8 cellular contexts compared by ENCODE assay signal in genomic region chr12:27277846-27278260, GRCh38. TPM values are rescaled to one million over a fixed set of nuclear protein-coding genes. Genes with fewer than 3 reads are reported as not detected.
DNase-seq lines count a peak whose midpoint lies in the region; ATAC-seq and TF ChIP-seq lines count a peak whose summit lies in the region.

No MANE protein-coding gene starts in this region.

- peaks cover 0 to 12% (median 5%) of the 10 kb centered on the region in 3 donors for H3K36me3 Mint-ChIP-seq in naive thymus-derived CD8-positive, alpha-beta T cell

- no peak overlapping the region for H3K27ac Mint-ChIP-seq in naive thymus-derived CD8-positive, alpha-beta T cell

- no peak for TF ChIP-seq CTCF in heart right ventricle (IDR thresholded peaks at IDR 0.05)
- TF ChIP-seq CTCF in testis (IDR thresholded peaks at IDR 0.05), result no peak

- 6 to 10% methylated on average over 1 of the region's 1 CpG for WGBS in heart right ventricle, 2 donors
- 48 to 58% methylated on average over 1 of the region's 1 CpG for WGBS in testis, 2 donors

- TF ChIP-seq POLR2A in testis (IDR thresholded peaks at IDR 0.05), result no peak

- H3K4me3 Mint-ChIP-seq in naive thymus-derived CD8-positive, alpha-beta T cell, result no peak overlapping the region

- H3K36me3 ChIP-seq in SJCRH30, result no peaks in the 10 kb centered on the region
- no peaks in the 10 kb centered on the region for H3K36me3 ChIP-seq in heart right ventricle
- H3K36me3 ChIP-seq in testis (ENCODE audit: low read depth, missing control alignments), result no peaks in the 10 kb centered on the region

- intact Hi-C loops in heart right ventricle (cut with DNase I) (no loop called here), testis (cut with DNase I; ENCODE audit: low total_unique reads) (no loop called here)

- H3K4me3 ChIP-seq in SJCRH30 (no peak overlapping the region), heart right ventricle (peak overlapping the region in 1 of 10 donors; percentile 3), testis (no peak overlapping the region)

- H3K27me3 Mint-ChIP-seq in naive thymus-derived CD8-positive, alpha-beta T cell, result no peaks in the 10 kb centered on the region

- no peak overlapping the region for H3K27ac ChIP-seq in SJCRH30
- H3K27ac ChIP-seq in heart right ventricle, result peak overlapping the region in 8 of 10 donors; percentile 63 to 83 (median 72)
- peak overlapping the region; percentile 14 to 65 for H3K27ac ChIP-seq in testis

- H3K4me1 ChIP-seq in SJCRH30 (no peaks in the 10 kb centered on the region), heart right ventricle (peaks cover 10 to 96% (median 70%) of the 10 kb centered on the region in 9 donors), testis (peaks cover 29% of the 10 kb centered on the region)

- no peaks in the 10 kb centered on the region for H3K9me3 Mint-ChIP-seq in naive thymus-derived CD8-positive, alpha-beta T cell

- ATAC-seq in HG02870 (IDR thresholded peaks at IDR 0.05; ENCODE audit: unreplicated experiment) (peak; percentile 93), heart right ventricle (peak; percentile 68 to 94 (median 89))
- no peak for ATAC-seq in naive thymus-derived CD8-positive, alpha-beta T cell

- H3K9me3 ChIP-seq in SJCRH30 (replicated peaks) (no peaks in the 10 kb centered on the region), heart right ventricle (no peaks in the 10 kb centered on the region), testis (no peaks in the 10 kb centered on the region)

- POLR2A ChIA-PET in naive thymus-derived CD8-positive, alpha-beta T cell (lab: Charles Lee), result no interaction called here

- H3K27me3 ChIP-seq in SJCRH30, result no peaks in the 10 kb centered on the region
- no peaks in the 10 kb centered on the region for H3K27me3 ChIP-seq in heart right ventricle
- H3K27me3 ChIP-seq in testis, result no peaks in the 10 kb centered on the region

- H3K4me1 Mint-ChIP-seq in naive thymus-derived CD8-positive, alpha-beta T cell, result peaks cover 13 to 30% (median 20%) of the 10 kb centered on the region in 4 donors

- peak in 2 of 3 donors; percentile 2 to 4 for DNase-seq in stimulated activated CD4-positive, alpha-beta T cell treated with anti-CD3 and anti-CD28 coated beads, TNF-alpha, amount 100 ng/mL, for 48 hours (ENCODE audit: low read depth in 3 of 3)
- no peak for DNase-seq in stimulated activated CD4-positive, alpha-beta T cell treated with anti-CD3 and anti-CD28 coated beads, Interleukin-2, amount 100 ng/mL, for 24 hours
- DNase-seq in SJCRH30 (peak; percentile 14 to 53), heart right ventricle (peak in 1 of 2 donors; percentile 82), testis (no peak), putamen (ENCODE audit: low spot score) (no peak)
- DNase-seq in naive thymus-derived CD8-positive, alpha-beta T cell, result no peak

RNA-seq across cellular contexts. Expression of gene STK38L, which starts 33.8 kb away (rescaled TPM):
- 33.5 and 39.6 TPM in 2 replicates for total RNA-seq in SJCRH30 (2014; rRNA removed; shearing (Covaris generic))
- 100 to 1,000 TPM in 5 of 10 donors, 10 to 100 TPM in 5; 40.7 to 165 (median 104) TPM for total RNA-seq in heart right ventricle
- 10 to 100 TPM in 1 of 2 donors, 1 to 10 TPM in 1; 9.5 to 23.5 TPM for polyA plus RNA-seq in heart right ventricle
- total RNA-seq in testis, result 10 to 100 TPM; 41.5 to 43.1 TPM
- 19.3 TPM for polyA plus RNA-seq in testis (ENCODE audit: insufficient read depth, low read depth, low replicate concordance)
- total RNA-seq in naive thymus-derived CD8-positive, alpha-beta T cell, result 10 to 100 TPM; 19.8 to 23.6 TPM
- 10 to 100 TPM in 1 of 3 donors, 1 to 10 TPM in 2; 6.8 to 11.6 (median 7.2) TPM for polyA plus RNA-seq in naive thymus-derived CD8-positive, alpha-beta T cell

RNA-seq across cellular contexts. Expression of gene BMAL2, which starts 54.8 kb away (rescaled TPM):
- total RNA-seq in SJCRH30 (2014; rRNA removed; shearing (Covaris generic)), result 10.4 and 10.6 TPM in 2 replicates
- total RNA-seq in heart right ventricle, result 1 to 10 TPM; 1.1 to 9.4 (median 2.8) TPM
- under 1 TPM; 0.44 to 0.93 TPM for polyA plus RNA-seq in heart right ventricle
- total RNA-seq in testis, result 1 to 10 TPM; 3.7 TPM
- polyA plus RNA-seq in testis (ENCODE audit: insufficient read depth, low read depth, low replicate concordance), result 2.7 TPM
- total RNA-seq in naive thymus-derived CD8-positive, alpha-beta T cell, result not detected
- not detected for polyA plus RNA-seq in naive thymus-derived CD8-positive, alpha-beta T cell

Comparison
In these comparisons a context has a peak if more than half of its experiments do, and no peak if none do; other contexts are left out.
1. DNase-seq: peak in stimulated activated CD4-positive, alpha-beta T cell treated with anti-CD3 and anti-CD28 coated beads, TNF-alpha, amount 100 ng/mL, for 48 hours (2 of 3) and SJCRH30 (2 of 2); none in stimulated activated CD4-positive, alpha-beta T cell treated with anti-CD3 and anti-CD28 coated beads, Interleukin-2, amount 100 ng/mL, for 24 hours (0 of 2), testis (single experiment), naive thymus-derived CD8-positive, alpha-beta T cell (0 of 10) and putamen (single experiment).
2. ATAC-seq: peak in HG02870 (single experiment) and heart right ventricle (8 of 8); none in naive thymus-derived CD8-positive, alpha-beta T cell (0 of 2).